Comparison of ENCODE assay signal across 1 cellular context in genomic region chr1:100322436-100323211, GRCh38.
TF ChIP-seq lines count a peak whose summit lies in the region.

No MANE protein-coding gene starts in this region.

TF ChIP-seq in SK-N-SH, 30 proteins besides CTCF, POLR2A, EP300 and RAD21 (continued from another document):
- TF ChIP-seq FOSL2 (IDR thresholded peaks at IDR 0.05; ENCODE audit: borderline replicate concordance, low read depth): no peak
- TF ChIP-seq REST (IDR thresholded peaks at IDR 0.05; ENCODE audit: low read depth, low read length): no peak
- no peak for TF ChIP-seq ZBTB33 (IDR thresholded peaks at IDR 0.05; ENCODE audit: borderline replicate concordance, low read depth)
